8 cellular contexts compared by ENCODE assay signal in the genomic region with DNA sequence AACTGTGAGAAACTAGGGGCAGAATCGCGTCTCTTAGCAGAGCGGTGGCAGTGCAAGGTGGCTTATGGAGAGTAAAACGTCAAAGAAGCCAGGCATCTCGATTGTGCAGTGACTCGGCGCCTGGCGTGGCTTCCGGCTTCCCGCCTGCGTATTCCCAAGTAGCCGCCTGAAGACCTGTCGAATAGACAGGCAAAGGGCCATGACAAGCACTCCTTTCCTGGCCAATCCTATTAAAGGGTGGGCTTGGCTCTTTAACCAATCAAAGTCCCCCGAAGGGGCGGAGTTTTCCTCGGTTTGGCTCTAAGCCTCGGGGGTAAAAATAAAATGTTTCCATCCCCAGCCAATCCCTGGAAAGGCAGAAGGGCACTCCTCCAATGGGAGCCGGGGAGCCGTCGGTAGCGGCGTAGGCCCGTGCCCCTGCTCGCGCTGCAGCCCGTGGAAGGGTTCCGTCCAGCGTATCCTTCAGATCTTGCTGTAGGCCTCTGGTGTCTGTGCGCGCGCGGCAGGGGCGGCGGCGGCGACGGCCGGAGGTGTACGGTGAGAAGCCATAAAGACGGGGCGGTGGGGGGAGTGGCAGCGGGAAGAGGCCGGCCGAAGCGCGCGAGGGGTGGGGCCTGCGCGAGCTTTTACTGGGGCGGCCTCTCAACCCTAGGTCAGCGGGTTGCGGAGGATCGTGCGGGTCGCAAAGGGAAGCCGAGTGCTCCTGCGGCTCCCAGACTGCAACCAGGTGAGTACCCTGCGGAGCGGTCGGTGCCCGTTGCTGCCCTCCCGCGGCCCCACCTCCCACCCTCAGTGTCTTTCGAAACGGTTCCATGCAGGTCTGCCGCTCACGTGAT. TPM values are rescaled to one million over a fixed set of nuclear protein-coding genes. Genes with fewer than 3 reads are reported as not detected.
A peak's percentile ranks its signal among the peaks of the same experiment; 100 is the strongest.
DNase-seq lines count a peak whose midpoint lies in the region; ATAC-seq and TF ChIP-seq lines count a peak whose summit lies in the region.

A gene with protein sequence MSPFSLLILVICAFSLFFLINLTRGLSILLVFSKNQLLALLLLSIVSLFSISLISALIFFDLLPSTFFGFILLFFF (plus strand): TSS at position 395 of the 836 bp plus-strand sequence. CDS start 30,131 bp downstream, outside the sequence.

- H3K36me3 ChIP-seq in PC-9 (ENCODE audit: low read depth) (no peaks in the 10 kb centered on the region), esophagus (ENCODE audit: control insufficient read depth in 2 of 2, insufficient read depth in 2 of 2, low read length in 1 of 2) (no peaks in the 10 kb centered on the region), mucosa of rectum (ENCODE audit: control insufficient read depth in 2 of 2, insufficient read depth in 2 of 2, low read length in 2 of 2) (no peaks in the 10 kb centered on the region)

- H3K27me3 ChIP-seq in PC-9 (ENCODE audit: insufficient read depth, low read depth) = no peaks in the 10 kb centered on the region
- H3K27me3 ChIP-seq in esophagus (ENCODE audit: control insufficient read depth in 1 of 2, insufficient read depth in 2 of 2, low read length in 2 of 2) = no peaks in the 10 kb centered on the region
- no peaks in the 10 kb centered on the region for H3K27me3 ChIP-seq in mucosa of rectum (ENCODE audit: control insufficient read depth in 2 of 2, insufficient read depth in 2 of 2, low read length in 2 of 2)

- H3K79me2 ChIP-seq in PC-9 (ENCODE audit: low read depth) = no peaks in the 10 kb centered on the region

- no peaks in the 10 kb centered on the region for H3K9me2 ChIP-seq in PC-9 (ENCODE audit: insufficient read depth)

- no peaks in the 10 kb centered on the region for H3K36me3 Mint-ChIP-seq in activated T-cell treated with anti-CD3 and anti-CD28 coated beads, Interleukin-2, amount 50 U/mL, for 4 hours (ENCODE audit: insufficient read depth)

- 1 to 27% methylated on average over 52 to 67 of the region's 67 CpGs for WGBS in esophagus, 2 donors

- peak; percentile 84 for ATAC-seq in GM21576 (IDR thresholded peaks at IDR 0.05; ENCODE audit: unreplicated experiment)
- ATAC-seq in activated T-cell treated with anti-CD3 and anti-CD28 coated beads, Interleukin-2, amount 50 U/mL, for 4 hours = peak; percentile 87 to 90

- no peak for TF ChIP-seq RAD21 in Ishikawa (IDR thresholded peaks at IDR 0.05; ENCODE audit: low read depth)

- no peaks in the 10 kb centered on the region for H3K9me3 ChIP-seq in PC-9 (ENCODE audit: insufficient read depth, low read depth)
- no peaks in the 10 kb centered on the region for H3K9me3 ChIP-seq in esophagus (ENCODE audit: control insufficient read depth in 2 of 2, insufficient read depth in 1 of 2, low read depth in 1 of 2, low read length in 1 of 2)
- no peaks in the 10 kb centered on the region for H3K9me3 ChIP-seq in mucosa of rectum (ENCODE audit: control insufficient read depth in 2 of 2, low read length in 2 of 2)

- intact Hi-C loops in PC-9 (cut with micrococcal nuclease; ENCODE audit: unreplicated experiment) = loop anchor here (1.0 to 5.0 kb wide), 5 partner anchors 12 to 833 kb away; a partner anchor contains a TSS

- BruUV-seq in PC-9 (replicated peaks; lab: Mats Ljungman, UMichigan) = no TSS peak

- H3K9ac ChIP-seq in mucosa of rectum (ENCODE audit: low read depth in 1 of 2, low read length in 2 of 2) = peak within 1 kb of the TSS; percentile 65 to 82

- H3K4me3 ChIP-seq in PC-9 (peak within 1 kb of the TSS; percentile 54; the same call in 1 of the 2 replicates), esophagus (ENCODE audit: low read depth in 1 of 2, low read length in 2 of 2) (peak within 1 kb of the TSS; percentile 61 to 72), mucosa of rectum (ENCODE audit: low read length in 2 of 2) (peak within 1 kb of the TSS; percentile 75 to 89)

- CTCF ChIA-PET in PC-9 (lab: Charles Lee) = no interaction called here

- H3K4me1 Mint-ChIP-seq in activated T-cell treated with anti-CD3 and anti-CD28 coated beads, Interleukin-2, amount 50 U/mL, for 4 hours (ENCODE audit: low read depth) = peaks cover 22% of the 10 kb centered on the region

- H3K27ac ChIP-seq in PC-9 = peak within 1 kb of the TSS; percentile 74
- peak within 1 kb of the TSS; percentile 92 to 97 for H3K27ac ChIP-seq in esophagus (ENCODE audit: low read depth in 2 of 2, low read length in 1 of 2)
- peak within 1 kb of the TSS; percentile 90 to 95 for H3K27ac ChIP-seq in mucosa of rectum (ENCODE audit: low read depth in 2 of 2, low read length in 2 of 2)

- H3K4me1 ChIP-seq in PC-9 (replicated peaks; ENCODE audit: insufficient read depth) = no peaks in the 10 kb centered on the region
- no peaks in the 10 kb centered on the region for H3K4me1 ChIP-seq in esophagus (ENCODE audit: control insufficient read depth in 2 of 2, insufficient read depth in 2 of 2, low read length in 1 of 2)
- peaks cover 0 to 3% of the 10 kb centered on the region in 2 donors for H3K4me1 ChIP-seq in mucosa of rectum (ENCODE audit: control insufficient read depth in 2 of 2, insufficient read depth in 2 of 2, low read length in 2 of 2)

- H2AFZ ChIP-seq in PC-9 = peak within 1 kb of the TSS; percentile 77

- H3F3A ChIP-seq in PC-9 (ENCODE audit: insufficient read depth, low read depth) = 0 out of 2 replicates have a peak, but pooled peaks cover 4% of the 10 kb centered on the region

- H3K9me3 Mint-ChIP-seq in activated T-cell treated with anti-CD3 and anti-CD28 coated beads, Interleukin-2, amount 50 U/mL, for 4 hours = no peaks in the 10 kb centered on the region

- peak; percentile 94 for DNase-seq in DMS153 (lab: John Stamatoyannopoulos, UW)
- DNase-seq in PC-9 = peak; percentile 87 to 92
- DNase-seq in activated T-cell treated with anti-CD3 and anti-CD28 coated beads, Interleukin-2, amount 50 U/mL, for 4 hours = peak; percentile 65
- peak; percentile 62 for DNase-seq in stimulated activated CD8-positive, alpha-beta memory T cell treated with anti-CD3 and anti-CD28 coated beads, Interleukin-7, amount 100 ng/mL, for 4 hours (ENCODE audit: low read depth in 2 of 2)

- POLR2A ChIA-PET in PC-9 (lab: Charles Lee; ENCODE audit: unreplicated experiment) = interaction anchor here (0.5 kb wide), 1 partner anchor 150 kb away, joined by 9 read pairs; no protein-coding TSS in a partner anchor

- H3K27me3 Mint-ChIP-seq in activated T-cell treated with anti-CD3 and anti-CD28 coated beads, Interleukin-2, amount 50 U/mL, for 4 hours (ENCODE audit: low read depth) = no peaks in the 10 kb centered on the region

- TF ChIP-seq CTCF in PC-9 (conservative IDR thresholded peaks at IDR 0.05) = no peak

- no peak for TF ChIP-seq EP300 in Ishikawa (IDR thresholded peaks at IDR 0.05; ENCODE audit: borderline replicate concordance)

- H3K4me3 Mint-ChIP-seq in activated T-cell treated with anti-CD3 and anti-CD28 coated beads, Interleukin-2, amount 50 U/mL, for 4 hours = peak within 1 kb of the TSS; percentile 88

- peak within 1 kb of the TSS; percentile 88 for H3K4me2 ChIP-seq in PC-9

- H4K20me1 ChIP-seq in PC-9 (ENCODE audit: insufficient read depth) = no peaks in the 10 kb centered on the region

TF ChIP-seq in Ishikawa, 13 proteins besides CTCF, POLR2A, EP300 and RAD21 (continues in another document):
- TF ChIP-seq TAF1 (IDR thresholded peaks at IDR 0.05; ENCODE audit: low read depth) = peak; percentile 33; the same call in 1 of the 2 replicates
- TF ChIP-seq CREB1 (IDR thresholded peaks at IDR 0.05; ENCODE audit: low read depth) = no peak
- TF ChIP-seq TCF12 (IDR thresholded peaks at IDR 0.05; ENCODE audit: low read depth) = no peak; the same call in 1 of the 2 replicates
- TF ChIP-seq FOXM1 (IDR thresholded peaks at IDR 0.05; ENCODE audit: borderline replicate concordance, low read depth) = 0 out of 2 replicates have a peak, but pooled peaks have one; percentile 49
- TF ChIP-seq, protein P1, sequence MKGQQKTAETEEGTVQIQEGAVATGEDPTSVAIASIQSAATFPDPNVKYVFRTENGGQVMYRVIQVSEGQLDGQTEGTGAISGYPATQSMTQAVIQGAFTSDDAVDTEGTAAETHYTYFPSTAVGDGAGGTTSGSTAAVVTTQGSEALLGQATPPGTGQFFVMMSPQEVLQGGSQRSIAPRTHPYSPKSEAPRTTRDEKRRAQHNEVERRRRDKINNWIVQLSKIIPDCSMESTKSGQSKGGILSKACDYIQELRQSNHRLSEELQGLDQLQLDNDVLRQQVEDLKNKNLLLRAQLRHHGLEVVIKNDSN (IDR thresholded peaks at IDR 0.05) = peak; percentile 89
- TF ChIP-seq CEBPB (IDR thresholded peaks at IDR 0.05) = no peak
- TF ChIP-seq TEAD4 (IDR thresholded peaks at IDR 0.05) = no peak
- TF ChIP-seq NFIC (IDR thresholded peaks at IDR 0.05) = no peak
- TF ChIP-seq EGR1 (IDR thresholded peaks at IDR 0.05) = no peak
- no peak for TF ChIP-seq ZBTB7A (IDR thresholded peaks at IDR 0.05; ENCODE audit: low read depth)
- TF ChIP-seq, protein P2, sequence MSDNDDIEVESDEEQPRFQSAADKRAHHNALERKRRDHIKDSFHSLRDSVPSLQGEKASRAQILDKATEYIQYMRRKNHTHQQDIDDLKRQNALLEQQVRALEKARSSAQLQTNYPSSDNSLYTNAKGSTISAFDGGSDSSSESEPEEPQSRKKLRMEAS (IDR thresholded peaks at IDR 0.05) = peak; percentile 66
- TF ChIP-seq, protein P3, sequence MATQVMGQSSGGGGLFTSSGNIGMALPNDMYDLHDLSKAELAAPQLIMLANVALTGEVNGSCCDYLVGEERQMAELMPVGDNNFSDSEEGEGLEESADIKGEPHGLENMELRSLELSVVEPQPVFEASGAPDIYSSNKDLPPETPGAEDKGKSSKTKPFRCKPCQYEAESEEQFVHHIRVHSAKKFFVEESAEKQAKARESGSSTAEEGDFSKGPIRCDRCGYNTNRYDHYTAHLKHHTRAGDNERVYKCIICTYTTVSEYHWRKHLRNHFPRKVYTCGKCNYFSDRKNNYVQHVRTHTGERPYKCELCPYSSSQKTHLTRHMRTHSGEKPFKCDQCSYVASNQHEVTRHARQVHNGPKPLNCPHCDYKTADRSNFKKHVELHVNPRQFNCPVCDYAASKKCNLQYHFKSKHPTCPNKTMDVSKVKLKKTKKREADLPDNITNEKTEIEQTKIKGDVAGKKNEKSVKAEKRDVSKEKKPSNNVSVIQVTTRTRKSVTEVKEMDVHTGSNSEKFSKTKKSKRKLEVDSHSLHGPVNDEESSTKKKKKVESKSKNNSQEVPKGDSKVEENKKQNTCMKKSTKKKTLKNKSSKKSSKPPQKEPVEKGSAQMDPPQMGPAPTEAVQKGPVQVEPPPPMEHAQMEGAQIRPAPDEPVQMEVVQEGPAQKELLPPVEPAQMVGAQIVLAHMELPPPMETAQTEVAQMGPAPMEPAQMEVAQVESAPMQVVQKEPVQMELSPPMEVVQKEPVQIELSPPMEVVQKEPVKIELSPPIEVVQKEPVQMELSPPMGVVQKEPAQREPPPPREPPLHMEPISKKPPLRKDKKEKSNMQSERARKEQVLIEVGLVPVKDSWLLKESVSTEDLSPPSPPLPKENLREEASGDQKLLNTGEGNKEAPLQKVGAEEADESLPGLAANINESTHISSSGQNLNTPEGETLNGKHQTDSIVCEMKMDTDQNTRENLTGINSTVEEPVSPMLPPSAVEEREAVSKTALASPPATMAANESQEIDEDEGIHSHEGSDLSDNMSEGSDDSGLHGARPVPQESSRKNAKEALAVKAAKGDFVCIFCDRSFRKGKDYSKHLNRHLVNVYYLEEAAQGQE (IDR thresholded peaks at IDR 0.05; ENCODE audit: low read depth) = no peak

RNA-seq across cellular contexts. Expression of the gene that starts here (rescaled TPM):
- total RNA-seq in PC-9 (2021) = 25.1 and 25.3 TPM in 2 replicates
- 1 to 10 TPM; 3.4 to 4.1 (median 3.6) TPM for total RNA-seq in activated T-cell treated with anti-CD3 and anti-CD28 coated beads, Interleukin-2, amount 50 U/mL, for 4 hours
- 1 to 10 TPM; 2.4 to 9.9 TPM for polyA plus RNA-seq in esophagus

Comparison
In these comparisons a context has a peak if more than half of its experiments do, and no peak if none do; other contexts are left out.
1. Peak in every context shown above with its lines: DNase-seq, ATAC-seq, H3K4me3 ChIP-seq and H3K27ac ChIP-seq.